ENCODE assay signal across 8 cellular contexts in the genomic region with DNA sequence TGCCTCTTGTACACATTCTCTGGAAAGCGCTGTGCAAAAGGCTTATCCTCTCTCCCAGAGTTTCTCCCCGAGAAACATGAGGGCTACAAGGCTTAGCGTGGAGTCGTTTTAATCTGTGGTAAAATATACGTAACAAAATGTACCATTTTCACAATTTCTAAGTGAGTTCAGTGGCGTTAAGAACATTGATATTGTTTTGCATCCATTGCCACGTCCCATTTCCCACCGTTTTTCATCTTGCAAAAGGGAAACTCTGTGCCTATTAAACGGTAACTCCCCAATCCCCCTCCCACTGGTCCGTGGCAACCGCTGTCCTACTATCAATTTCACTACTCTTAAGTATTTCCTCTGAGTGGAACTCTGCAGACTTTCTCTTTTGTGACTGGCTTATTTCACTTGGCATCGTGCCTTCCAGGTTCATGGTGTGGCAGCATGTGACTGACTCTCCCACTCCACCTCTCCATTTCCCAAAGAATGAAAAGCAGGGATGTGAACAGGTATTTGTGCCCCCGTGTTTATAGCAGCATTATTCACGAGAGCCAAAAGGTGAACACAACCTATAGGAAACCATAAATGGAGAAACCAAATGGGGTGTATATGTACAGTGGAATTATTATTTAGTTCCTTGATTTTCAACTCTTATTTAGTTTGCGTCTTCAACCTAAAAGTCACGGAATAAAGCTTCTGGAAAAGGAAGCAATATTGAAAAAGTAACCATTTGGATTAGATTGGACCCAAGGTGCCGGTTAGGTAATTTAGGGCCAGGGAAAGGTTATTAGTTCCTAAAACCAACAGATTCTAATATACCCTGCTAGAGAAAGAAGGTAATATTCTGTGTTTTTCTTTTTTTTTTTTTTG. TPM values are rescaled to one million over a fixed set of nuclear protein-coding genes. Genes with fewer than 3 reads are reported as not detected.
DNase-seq lines count a peak whose midpoint lies in the region; ATAC-seq and TF ChIP-seq lines count a peak whose summit lies in the region.

No MANE protein-coding gene starts in this region.

- H3K27me3 ChIP-seq in BLaER1, result no peaks in the 10 kb centered on the region
- no peaks in the 10 kb centered on the region for H3K27me3 ChIP-seq in trophoblast cell (ENCODE audit: insufficient read depth, low read length)

- peak overlapping the region; percentile 82 for H3K14ac ChIP-seq in trophoblast cell (ENCODE audit: low read length)

- peaks cover 12% of the 10 kb centered on the region for H3K79me2 ChIP-seq in trophoblast cell (ENCODE audit: control insufficient read depth, insufficient read depth, low read length, poor library complexity)

- peak overlapping the region; percentile 13 for H2AK5ac ChIP-seq in trophoblast cell (ENCODE audit: low read length)

- TF ChIP-seq CTCF in HEK293 (tag by site-specific recombination; IDR thresholded peaks at IDR 0.05) (no peak), fibroblast of villous mesenchyme (IDR thresholded peaks at IDR 0.05; ENCODE audit: insufficient read depth, low read depth, low read length) (no peak)

- H2BK5ac ChIP-seq in trophoblast cell (ENCODE audit: low read depth, low read length, poor library complexity), result peak overlapping the region; percentile 74

- H3K9me3 ChIP-seq in BLaER1 (no peaks in the 10 kb centered on the region), HEK293 (ENCODE audit: control insufficient read depth, insufficient read depth, low read depth, low read length) (no peaks in the 10 kb centered on the region), trophoblast cell (ENCODE audit: insufficient read depth, low read depth, low read length) (no peaks in the 10 kb centered on the region)

- peak overlapping the region; percentile 63 for H4K8ac ChIP-seq in trophoblast cell (ENCODE audit: low read depth, low read length)

- H3K27ac ChIP-seq in BLaER1 (peak overlapping the region; percentile 88), HEK293 (ENCODE audit: extremely low read depth, low read depth, low read length) (peak overlapping the region; percentile 91), trophoblast cell (ENCODE audit: low read depth, low read length) (peak overlapping the region; percentile 84)

- H3K4me3 ChIP-seq in BLaER1 (peak overlapping the region; percentile 93), HEK293 (ENCODE audit: low read depth, low read length) (peak overlapping the region; percentile 88), fibroblast of villous mesenchyme (ENCODE audit: low read depth, low read length) (peak overlapping the region; percentile 90), trophoblast cell (ENCODE audit: low read depth, low read length) (peak overlapping the region; percentile 87)

- no peaks in the 10 kb centered on the region for H3K36me3 ChIP-seq in BLaER1
- H3K36me3 ChIP-seq in HEK293 (ENCODE audit: control insufficient read depth in 2 of 2, insufficient read depth in 1 of 2, low read length in 2 of 2), result no peaks in the 10 kb centered on the region
- H3K36me3 ChIP-seq in trophoblast cell (ENCODE audit: control insufficient read depth in 1 of 2, insufficient read depth in 2 of 2, low read length in 2 of 2), result no peaks in the 10 kb centered on the region

- H2BK12ac ChIP-seq in trophoblast cell (ENCODE audit: low read length), result peak overlapping the region; percentile 42

- no peak overlapping the region for H2BK120ac ChIP-seq in trophoblast cell (ENCODE audit: insufficient read depth, low read length, poor library complexity)

- H3K18ac ChIP-seq in trophoblast cell (ENCODE audit: low read length), result peak overlapping the region; percentile 45

- CTCF ChIA-PET in HEK293 (lab: Yijun Ruan, JAX), result interaction anchor here (0.9 kb wide), 1 partner anchor 11 kb away, joined by 4 read pairs; no protein-coding TSS in a partner anchor

- H3K9ac ChIP-seq in BLaER1, result peak overlapping the region; percentile 94
- peak overlapping the region; percentile 81 for H3K9ac ChIP-seq in trophoblast cell (ENCODE audit: low read length)

- ATAC-seq in HG03095 (IDR thresholded peaks at IDR 0.05; ENCODE audit: unreplicated experiment) (no peak), HG03097 (IDR thresholded peaks at IDR 0.05; ENCODE audit: low FRiP score, unreplicated experiment) (no peak)

- peak overlapping the region; percentile 65 for H4K91ac ChIP-seq in trophoblast cell (ENCODE audit: low read depth, low read length)

- H3K23ac ChIP-seq in trophoblast cell (ENCODE audit: low read length), result no peak overlapping the region

- H3K4me1 ChIP-seq in BLaER1 (peaks cover 58% of the 10 kb centered on the region), HEK293 (ENCODE audit: control insufficient read depth, insufficient read depth, low read length) (peaks cover 8% of the 10 kb centered on the region), trophoblast cell (ENCODE audit: control insufficient read depth in 1 of 2, insufficient read depth in 2 of 2, low read length in 2 of 2) (peaks cover 3 to 4% of the 10 kb centered on the region in 2 experiments)

- H4K12ac ChIP-seq in trophoblast cell (ENCODE audit: low read depth, low read length), result peak overlapping the region; percentile 20

- H3K79me1 ChIP-seq in trophoblast cell (ENCODE audit: low read length), result peaks cover 17% of the 10 kb centered on the region

- H3K4ac ChIP-seq in trophoblast cell (ENCODE audit: low read depth, low read length), result peak overlapping the region; percentile 13

- H4K20me1 ChIP-seq in BLaER1, result peaks cover 27% of the 10 kb centered on the region

- peak overlapping the region; percentile 14 for H2AFZ ChIP-seq in trophoblast cell (ENCODE audit: insufficient read depth, low read length, poor library complexity)

- POLR2A ChIA-PET in HEK293 (lab: Yijun Ruan, JAX), result interaction anchor here (1.0 to 1.8 kb wide), 5 partner anchors 11 to 221 kb away, joined by 3 to 14 read pairs (median 8); partner anchors contain the start of gene PPM1D

- peak; percentile 93 for DNase-seq in NCI-H69 (lab: John Stamatoyannopoulos, UW)
- peak; percentile 20 for DNase-seq in activated T-helper 9 cell treated with anti-CD3 and anti-CD28 coated beads, Interleukin-2, amount 50 U/mL, for 16 hours (ENCODE audit: low read depth)
- DNase-seq in fibroblast of villous mesenchyme (ENCODE audit: low read depth), result peak; percentile 71
- DNase-seq in trophoblast cell, result no peak

- no CpG with 5 or more reads among the region's 17 CpGs for WGBS in trophoblast cell (ENCODE audit: extremely low coverage, insufficient coverage, insufficient read length)

- H3K4me2 ChIP-seq in BLaER1 (peak overlapping the region; percentile 87), trophoblast cell (ENCODE audit: low read length) (peak overlapping the region; percentile 88)

TF ChIP-seq in HEK293, 187 proteins besides CTCF, POLR2A, EP300 and RAD21 (continues in another document):
- TF ChIP-seq, protein P1, sequence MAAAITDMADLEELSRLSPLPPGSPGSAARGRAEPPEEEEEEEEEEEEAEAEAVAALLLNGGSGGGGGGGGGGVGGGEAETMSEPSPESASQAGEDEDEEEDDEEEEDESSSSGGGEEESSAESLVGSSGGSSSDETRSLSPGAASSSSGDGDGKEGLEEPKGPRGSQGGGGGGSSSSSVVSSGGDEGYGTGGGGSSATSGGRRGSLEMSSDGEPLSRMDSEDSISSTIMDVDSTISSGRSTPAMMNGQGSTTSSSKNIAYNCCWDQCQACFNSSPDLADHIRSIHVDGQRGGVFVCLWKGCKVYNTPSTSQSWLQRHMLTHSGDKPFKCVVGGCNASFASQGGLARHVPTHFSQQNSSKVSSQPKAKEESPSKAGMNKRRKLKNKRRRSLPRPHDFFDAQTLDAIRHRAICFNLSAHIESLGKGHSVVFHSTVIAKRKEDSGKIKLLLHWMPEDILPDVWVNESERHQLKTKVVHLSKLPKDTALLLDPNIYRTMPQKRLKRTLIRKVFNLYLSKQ (tag by site-specific recombination; IDR thresholded peaks at IDR 0.05; ENCODE audit: borderline replicate concordance), result no peak
- TF ChIP-seq ZNF830 (tag by site-specific recombination; IDR thresholded peaks at IDR 0.05; ENCODE audit: low read depth), result no peak
- no peak for TF ChIP-seq ZIC2 (tag by site-specific recombination; IDR thresholded peaks at IDR 0.05)
- TF ChIP-seq ZNF843 (tag by site-specific recombination; IDR thresholded peaks at IDR 0.05), result no peak
- no peak for TF ChIP-seq ZNF132 (tag by site-specific recombination; IDR thresholded peaks at IDR 0.05; ENCODE audit: borderline replicate concordance)
- TF ChIP-seq WT1 (tag by site-specific recombination; IDR thresholded peaks at IDR 0.05), result peak; percentile 51; the same call in 1 of the 2 replicates
- TF ChIP-seq ZNF639 (tag by site-specific recombination; IDR thresholded peaks at IDR 0.05), result no peak
- no peak for TF ChIP-seq ZNF521 (tag by site-specific recombination; IDR thresholded peaks at IDR 0.05)
- TF ChIP-seq, protein P2, sequence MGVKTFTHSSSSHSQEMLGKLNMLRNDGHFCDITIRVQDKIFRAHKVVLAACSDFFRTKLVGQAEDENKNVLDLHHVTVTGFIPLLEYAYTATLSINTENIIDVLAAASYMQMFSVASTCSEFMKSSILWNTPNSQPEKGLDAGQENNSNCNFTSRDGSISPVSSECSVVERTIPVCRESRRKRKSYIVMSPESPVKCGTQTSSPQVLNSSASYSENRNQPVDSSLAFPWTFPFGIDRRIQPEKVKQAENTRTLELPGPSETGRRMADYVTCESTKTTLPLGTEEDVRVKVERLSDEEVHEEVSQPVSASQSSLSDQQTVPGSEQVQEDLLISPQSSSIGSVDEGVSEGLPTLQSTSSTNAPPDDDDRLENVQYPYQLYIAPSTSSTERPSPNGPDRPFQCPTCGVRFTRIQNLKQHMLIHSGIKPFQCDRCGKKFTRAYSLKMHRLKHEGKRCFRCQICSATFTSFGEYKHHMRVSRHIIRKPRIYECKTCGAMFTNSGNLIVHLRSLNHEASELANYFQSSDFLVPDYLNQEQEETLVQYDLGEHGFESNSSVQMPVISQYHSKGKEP (tag by site-specific recombination; IDR thresholded peaks at IDR 0.05), result no peak

RNA-seq across cellular contexts. Expression of gene USP32, which starts 1.1 kb away (rescaled TPM):
- 78.9 and 95.4 TPM in 2 replicates for total RNA-seq in fibroblast of villous mesenchyme
- 18.3 and 19.1 TPM in 2 replicates for polyA plus RNA-seq in trophoblast cell (2013)

RNA-seq across cellular contexts. Expression of gene CHCT1, which starts 29.2 kb away (rescaled TPM):
- total RNA-seq in fibroblast of villous mesenchyme, result not detected in 2 replicates
- 0.04 TPM in 1 of 2 replicates, not detected in the other for polyA plus RNA-seq in trophoblast cell (2013)

Comparison
In these comparisons a context has a peak if more than half of its experiments do, and no peak if none do; other contexts are left out.
1. DNase-seq: peak in NCI-H69 (single experiment), activated T-helper 9 cell treated with anti-CD3 and anti-CD28 coated beads, Interleukin-2, amount 50 U/mL, for 16 hours (single experiment) and fibroblast of villous mesenchyme (single experiment); none in trophoblast cell (0 of 2).
2. Peak in every context shown above with its lines, with median percentiles within 50 percentile points of each other: H3K27ac ChIP-seq and H3K4me3 ChIP-seq.